In the genomic region with DNA sequence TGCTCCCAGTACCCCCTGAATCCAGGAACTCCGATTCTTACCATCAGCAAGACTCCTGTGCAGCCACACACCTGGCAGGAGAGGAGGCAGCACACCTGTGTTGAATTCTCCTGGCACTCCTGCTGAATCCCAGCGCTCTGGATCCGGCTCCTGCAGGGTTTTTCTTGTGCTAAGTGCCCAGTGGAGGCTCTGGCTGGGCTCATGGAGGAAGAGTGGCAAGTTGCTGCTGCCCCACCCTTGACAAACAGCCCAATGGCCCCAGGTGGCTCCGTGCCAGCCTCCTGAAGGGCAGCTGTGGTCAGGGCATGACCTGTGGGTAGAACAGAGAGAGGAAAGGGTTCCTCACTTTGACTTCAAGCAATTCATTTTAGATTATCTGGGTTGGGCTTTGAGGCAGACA, we compare ENCODE assay signal across 17 cellular contexts. TPM values are rescaled to one million over a fixed set of nuclear protein-coding genes. Genes with fewer than 3 reads are reported as not detected.
DNase-seq lines count a peak whose midpoint lies in the region; ATAC-seq, FAIRE-seq and TF ChIP-seq lines count a peak whose summit lies in the region.
"Had no signal": no experiment of that assay in that cellular context is flagged by ENCODE, and none has a peak within 500 bp of the region (broad histone marks: within the 10 kb centered on the region; RNA-seq: fewer than 3 reads in every experiment).

No MANE protein-coding gene starts in this region.

- no peak for ATAC-seq in SK-N-SH treated with all-trans-retinoic acid at 6 μM for 48 hours
- no peak for ATAC-seq in GM18858 (IDR thresholded peaks at IDR 0.05; ENCODE audit: unreplicated experiment)

- FAIRE-seq in H54 (lab: Jason Lieb, UNC): no peak
- FAIRE-seq: D721Med had no signal

- peak; percentile 76 for DNase-seq in COLO668 (lab: John Stamatoyannopoulos, UW; ENCODE audit: unreplicated experiment)
- DNase-seq in HT-29 (ENCODE audit: low spot score): peak; percentile 87
- DNase-seq in RPMI8226: peak; percentile 15
- peak; percentile 69 for DNase-seq in mucosa of gallbladder (ENCODE audit: low spot score)
- DNase-seq in H54 (ENCODE audit: insufficient read length, low spot score): no peak
- DNase-seq: activated CD4-positive, alpha-beta T cell treated with anti-CD3 and anti-CD28 coated beads, Interleukin-2, amount 50 U/mL, for 1 hour; activated naive CD4-positive, alpha-beta T cell treated with anti-CD3 and anti-CD28 coated beads, Interleukin-2, amount 50 U/mL, for 16 hours; cortex of kidney; erythroblast; MG63; NCI-H2081 treated with DMSO at 0.1 percent for 48 hours; retina; SHP77; T-helper 9 cell had no signal

- TF ChIP-seq POLR2A in H54 (IDR thresholded peaks at IDR 0.05; ENCODE audit: low read depth, low read length): no peak

TF ChIP-seq in SK-N-SH treated with all-trans-retinoic acid at 6 μM for 48 hours, 23 proteins besides CTCF, POLR2A, EP300 and RAD21:
- TF ChIP-seq TCF4 (CRISPR knock-in tag; IDR thresholded peaks at IDR 0.05; ENCODE audit: borderline replicate concordance) (no peak), ESRRG (CRISPR knock-in tag; IDR thresholded peaks at IDR 0.05) (no peak), RARB (CRISPR knock-in tag; IDR thresholded peaks at IDR 0.05) (no peak), GLIS3 (CRISPR knock-in tag; IDR thresholded peaks at IDR 0.05) (no peak), ZFP3 (CRISPR knock-in tag; IDR thresholded peaks at IDR 0.05) (no peak), ZNF8 (CRISPR knock-in tag; IDR thresholded peaks at IDR 0.05) (no peak), ZC3H10 (CRISPR knock-in tag; IDR thresholded peaks at IDR 0.05) (no peak), PPARA (CRISPR knock-in tag; IDR thresholded peaks at IDR 0.05; ENCODE audit: borderline replicate concordance) (no peak)
- TF ChIP-seq, protein P1, sequence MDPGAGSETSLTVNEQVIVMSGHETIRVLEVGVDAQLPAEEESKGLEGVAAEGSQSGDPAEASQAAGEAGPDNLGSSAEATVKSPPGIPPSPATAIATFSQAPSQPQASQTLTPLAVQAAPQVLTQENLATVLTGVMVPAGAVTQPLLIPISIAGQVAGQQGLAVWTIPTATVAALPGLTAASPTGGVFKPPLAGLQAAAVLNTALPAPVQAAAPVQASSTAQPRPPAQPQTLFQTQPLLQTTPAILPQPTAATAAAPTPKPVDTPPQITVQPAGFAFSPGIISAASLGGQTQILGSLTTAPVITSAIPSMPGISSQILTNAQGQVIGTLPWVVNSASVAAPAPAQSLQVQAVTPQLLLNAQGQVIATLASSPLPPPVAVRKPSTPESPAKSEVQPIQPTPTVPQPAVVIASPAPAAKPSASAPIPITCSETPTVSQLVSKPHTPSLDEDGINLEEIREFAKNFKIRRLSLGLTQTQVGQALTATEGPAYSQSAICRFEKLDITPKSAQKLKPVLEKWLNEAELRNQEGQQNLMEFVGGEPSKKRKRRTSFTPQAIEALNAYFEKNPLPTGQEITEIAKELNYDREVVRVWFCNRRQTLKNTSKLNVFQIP (CRISPR knock-in tag; IDR thresholded peaks at IDR 0.05; ENCODE audit: borderline replicate concordance, low read depth): no peak
- TF ChIP-seq, protein P2, sequence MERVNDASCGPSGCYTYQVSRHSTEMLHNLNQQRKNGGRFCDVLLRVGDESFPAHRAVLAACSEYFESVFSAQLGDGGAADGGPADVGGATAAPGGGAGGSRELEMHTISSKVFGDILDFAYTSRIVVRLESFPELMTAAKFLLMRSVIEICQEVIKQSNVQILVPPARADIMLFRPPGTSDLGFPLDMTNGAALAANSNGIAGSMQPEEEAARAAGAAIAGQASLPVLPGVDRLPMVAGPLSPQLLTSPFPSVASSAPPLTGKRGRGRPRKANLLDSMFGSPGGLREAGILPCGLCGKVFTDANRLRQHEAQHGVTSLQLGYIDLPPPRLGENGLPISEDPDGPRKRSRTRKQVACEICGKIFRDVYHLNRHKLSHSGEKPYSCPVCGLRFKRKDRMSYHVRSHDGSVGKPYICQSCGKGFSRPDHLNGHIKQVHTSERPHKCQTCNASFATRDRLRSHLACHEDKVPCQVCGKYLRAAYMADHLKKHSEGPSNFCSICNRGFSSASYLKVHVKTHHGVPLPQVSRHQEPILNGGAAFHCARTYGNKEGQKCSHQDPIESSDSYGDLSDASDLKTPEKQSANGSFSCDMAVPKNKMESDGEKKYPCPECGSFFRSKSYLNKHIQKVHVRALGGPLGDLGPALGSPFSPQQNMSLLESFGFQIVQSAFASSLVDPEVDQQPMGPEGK (CRISPR knock-in tag; IDR thresholded peaks at IDR 0.05; ENCODE audit: borderline replicate concordance): no peak
- TF ChIP-seq, protein P3, sequence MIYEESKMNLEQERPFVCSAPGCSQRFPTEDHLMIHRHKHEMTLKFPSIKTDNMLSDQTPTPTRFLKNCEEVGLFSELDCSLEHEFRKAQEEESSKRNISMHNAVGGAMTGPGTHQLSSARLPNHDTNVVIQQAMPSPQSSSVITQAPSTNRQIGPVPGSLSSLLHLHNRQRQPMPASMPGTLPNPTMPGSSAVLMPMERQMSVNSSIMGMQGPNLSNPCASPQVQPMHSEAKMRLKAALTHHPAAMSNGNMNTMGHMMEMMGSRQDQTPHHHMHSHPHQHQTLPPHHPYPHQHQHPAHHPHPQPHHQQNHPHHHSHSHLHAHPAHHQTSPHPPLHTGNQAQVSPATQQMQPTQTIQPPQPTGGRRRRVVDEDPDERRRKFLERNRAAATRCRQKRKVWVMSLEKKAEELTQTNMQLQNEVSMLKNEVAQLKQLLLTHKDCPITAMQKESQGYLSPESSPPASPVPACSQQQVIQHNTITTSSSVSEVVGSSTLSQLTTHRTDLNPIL (CRISPR knock-in tag; IDR thresholded peaks at IDR 0.05; ENCODE audit: low read depth): no peak
- TF ChIP-seq, protein P4, sequence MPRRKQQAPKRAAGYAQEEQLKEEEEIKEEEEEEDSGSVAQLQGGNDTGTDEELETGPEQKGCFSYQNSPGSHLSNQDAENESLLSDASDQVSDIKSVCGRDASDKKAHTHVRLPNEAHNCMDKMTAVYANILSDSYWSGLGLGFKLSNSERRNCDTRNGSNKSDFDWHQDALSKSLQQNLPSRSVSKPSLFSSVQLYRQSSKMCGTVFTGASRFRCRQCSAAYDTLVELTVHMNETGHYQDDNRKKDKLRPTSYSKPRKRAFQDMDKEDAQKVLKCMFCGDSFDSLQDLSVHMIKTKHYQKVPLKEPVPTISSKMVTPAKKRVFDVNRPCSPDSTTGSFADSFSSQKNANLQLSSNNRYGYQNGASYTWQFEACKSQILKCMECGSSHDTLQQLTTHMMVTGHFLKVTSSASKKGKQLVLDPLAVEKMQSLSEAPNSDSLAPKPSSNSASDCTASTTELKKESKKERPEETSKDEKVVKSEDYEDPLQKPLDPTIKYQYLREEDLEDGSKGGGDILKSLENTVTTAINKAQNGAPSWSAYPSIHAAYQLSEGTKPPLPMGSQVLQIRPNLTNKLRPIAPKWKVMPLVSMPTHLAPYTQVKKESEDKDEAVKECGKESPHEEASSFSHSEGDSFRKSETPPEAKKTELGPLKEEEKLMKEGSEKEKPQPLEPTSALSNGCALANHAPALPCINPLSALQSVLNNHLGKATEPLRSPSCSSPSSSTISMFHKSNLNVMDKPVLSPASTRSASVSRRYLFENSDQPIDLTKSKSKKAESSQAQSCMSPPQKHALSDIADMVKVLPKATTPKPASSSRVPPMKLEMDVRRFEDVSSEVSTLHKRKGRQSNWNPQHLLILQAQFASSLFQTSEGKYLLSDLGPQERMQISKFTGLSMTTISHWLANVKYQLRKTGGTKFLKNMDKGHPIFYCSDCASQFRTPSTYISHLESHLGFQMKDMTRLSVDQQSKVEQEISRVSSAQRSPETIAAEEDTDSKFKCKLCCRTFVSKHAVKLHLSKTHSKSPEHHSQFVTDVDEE (CRISPR knock-in tag; IDR thresholded peaks at IDR 0.05): no peak

RNA-seq across cellular contexts. Expression of a gene that starts 20.0 kb away (rescaled TPM):
- 31.3 and 31.4 TPM in 2 replicates for total RNA-seq in HT-29 (2014; rRNA removed; shearing (Covaris generic))
- 5.3 TPM for total RNA-seq in mucosa of gallbladder
